12 cellular contexts compared by ENCODE assay signal in the genomic region with DNA sequence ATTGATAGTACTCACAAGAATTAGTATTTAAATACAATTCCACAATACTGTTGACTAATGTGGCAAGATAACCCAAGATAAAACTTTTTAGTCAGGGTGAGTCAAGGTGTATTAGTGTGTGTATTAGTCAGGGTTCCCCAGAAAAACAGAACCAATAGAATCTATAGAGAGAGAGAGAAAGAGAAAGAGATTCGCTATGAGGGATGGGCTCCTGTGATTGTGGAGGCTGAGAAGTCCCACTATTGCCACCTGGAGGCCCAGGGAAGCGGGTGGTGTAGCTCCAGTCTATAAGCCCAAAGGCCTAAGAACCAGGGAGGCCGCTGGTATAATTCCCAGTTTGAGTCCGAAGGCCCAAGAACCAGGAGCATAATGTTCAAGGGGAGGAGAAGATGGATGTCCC. TPM values are rescaled to one million over a fixed set of nuclear protein-coding genes. Genes with fewer than 3 reads are reported as not detected.
DNase-seq lines count a peak whose midpoint lies in the region; ATAC-seq and TF ChIP-seq lines count a peak whose summit lies in the region.
"Had no signal": no experiment of that assay in that cellular context is flagged by ENCODE, and none has a peak within 500 bp of the region (broad histone marks: within the 10 kb centered on the region; RNA-seq: fewer than 3 reads in every experiment).

No MANE protein-coding gene starts in this region.

- no TSS peak for BruUV-seq in PC-3 (replicated peaks; lab: Mats Ljungman, UMichigan)

- no peaks in the 10 kb centered on the region for H3K9me2 ChIP-seq in PC-3 (replicated peaks; ENCODE audit: low read length)

- H4K20me1 ChIP-seq in PC-3 (ENCODE audit: low read length) = no peaks in the 10 kb centered on the region

- peak; percentile 43; the same call in 1 of the 2 replicates for TF ChIP-seq CTCF in PC-3 (conservative IDR thresholded peaks at IDR 0.05; ENCODE audit: low read depth, low read length)
- TF ChIP-seq CTCF in fibroblast of villous mesenchyme (IDR thresholded peaks at IDR 0.05; ENCODE audit: insufficient read depth, low read depth, low read length) = peak; percentile 43
- no peak for TF ChIP-seq CTCF in omental fat pad (IDR thresholded peaks at IDR 0.05)

- H3K4me3 ChIP-seq in PC-3 (ENCODE audit: low read length) (no peak overlapping the region), fibroblast of villous mesenchyme (ENCODE audit: low read depth, low read length) (no peak overlapping the region)
- H3K4me3 ChIP-seq: HAP-1 had no signal

- peak; percentile 34 for DNase-seq in D341Med (ENCODE audit: low spot score)
- peak; percentile 31 for DNase-seq in PC-3
- DNase-seq in fibroblast of villous mesenchyme (ENCODE audit: low read depth) = peak; percentile 5
- DNase-seq in left ventricle myocardium superior = no peak
- no peak for DNase-seq in omental fat pad (ENCODE audit: low spot score)
- no peak for DNase-seq in activated gamma-delta T cell treated with Interleukin-2 at 50 U/mL for 16 hours
- no peak for DNase-seq in stimulated activated CD4-positive, alpha-beta T cell treated with anti-CD3 and anti-CD28 coated beads, Interleukin-1b, Interleukin-23, amount 100 ng/mL, for 48 hours
- DNase-seq: activated CD4-positive, alpha-beta T cell treated with anti-CD3 and anti-CD28 coated beads, Interleukin-2, amount 50 U/mL, for 4 hours; kidney; NCI-H2107 had no signal

- H3F3A ChIP-seq in PC-3 (ENCODE audit: low read length, unreplicated experiment) = no peaks in the 10 kb centered on the region

- H3K4me1 ChIP-seq in PC-3 (ENCODE audit: insufficient read depth, low read length) = no peaks in the 10 kb centered on the region
- H3K4me1 ChIP-seq: HAP-1 had no signal

- no peak overlapping the region for H3K27ac ChIP-seq in PC-3 (ENCODE audit: low read length)

- H3K79me2 ChIP-seq in PC-3 (ENCODE audit: low read length) = no peaks in the 10 kb centered on the region

- no peaks in the 10 kb centered on the region for H3K27me3 ChIP-seq in PC-3 (ENCODE audit: low read length)

- no peak overlapping the region for H3K9ac ChIP-seq in PC-3 (ENCODE audit: low read length)

- POLR2A ChIA-PET in PC-3 (lab: Charles Lee; ENCODE audit: unreplicated experiment) = no interaction called here

- H3K9me3 ChIP-seq in PC-3 (ENCODE audit: low read length) = no peaks in the 10 kb centered on the region
- H3K9me3 ChIP-seq: HAP-1 had no signal

- CTCF ChIA-PET in PC-3 (lab: Charles Lee) = no interaction called here

- intact Hi-C loops in PC-3 (cut with micrococcal nuclease) (loop anchor here (1.0 kb wide), 1 partner anchor 45 kb away; no protein-coding TSS in a partner anchor), left ventricle myocardium superior (cut with micrococcal nuclease) (no loop called here)

- no peak overlapping the region for H2AFZ ChIP-seq in PC-3 (ENCODE audit: low read length)

- no peaks in the 10 kb centered on the region for H3K36me3 ChIP-seq in PC-3 (ENCODE audit: low read depth, low read length)
- H3K36me3 ChIP-seq: HAP-1 had no signal

- peak; percentile 48 for ATAC-seq in GM18498 (IDR thresholded peaks at IDR 0.05; ENCODE audit: unreplicated experiment)
- peak; percentile 48; the same call in 1 of the 2 replicates for ATAC-seq in PC-3
- ATAC-seq in left ventricle myocardium superior = no peak
- no peak for ATAC-seq in omental fat pad (ENCODE audit: low FRiP score)

- H3K4me2 ChIP-seq in PC-3 (ENCODE audit: low read length) = no peak overlapping the region

RNA-seq across cellular contexts. Expression of a gene that starts 10.0 kb away (rescaled TPM):
- 0.62 TPM in 1 of 2 replicates, not detected in the other for total RNA-seq in PC-3 (2014; rRNA removed)
- total RNA-seq in fibroblast of villous mesenchyme = not detected in 2 replicates
- total RNA-seq in left ventricle myocardium superior = not detected
- total RNA-seq in omental fat pad = 1 to 10 TPM in 1 of 4 donors, under 1 TPM in 1, not detected in 2; 0.69 to 2.1 TPM
- total RNA-seq: kidney had no signal

Comparison
In these comparisons a context has a peak if more than half of its experiments do, and no peak if none do; other contexts are left out.
1. DNase-seq: peak in D341Med (single experiment), PC-3 (single experiment) and fibroblast of villous mesenchyme (single experiment); none in left ventricle myocardium superior (single experiment), omental fat pad (single experiment), activated gamma-delta T cell treated with Interleukin-2 at 50 U/mL for 16 hours (single experiment) and stimulated activated CD4-positive, alpha-beta T cell treated with anti-CD3 and anti-CD28 coated beads, Interleukin-1b, Interleukin-23, amount 100 ng/mL, for 48 hours (single experiment).
2. ATAC-seq: peak in GM18498 (single experiment) and PC-3 (single experiment); none in left ventricle myocardium superior (single experiment) and omental fat pad (single experiment).
3. CTCF ChIP-seq: peak in PC-3 (single experiment) and fibroblast of villous mesenchyme (single experiment); none in omental fat pad (0 of 3).